ENCODE assay signal across 31 cellular contexts in the genomic region with DNA sequence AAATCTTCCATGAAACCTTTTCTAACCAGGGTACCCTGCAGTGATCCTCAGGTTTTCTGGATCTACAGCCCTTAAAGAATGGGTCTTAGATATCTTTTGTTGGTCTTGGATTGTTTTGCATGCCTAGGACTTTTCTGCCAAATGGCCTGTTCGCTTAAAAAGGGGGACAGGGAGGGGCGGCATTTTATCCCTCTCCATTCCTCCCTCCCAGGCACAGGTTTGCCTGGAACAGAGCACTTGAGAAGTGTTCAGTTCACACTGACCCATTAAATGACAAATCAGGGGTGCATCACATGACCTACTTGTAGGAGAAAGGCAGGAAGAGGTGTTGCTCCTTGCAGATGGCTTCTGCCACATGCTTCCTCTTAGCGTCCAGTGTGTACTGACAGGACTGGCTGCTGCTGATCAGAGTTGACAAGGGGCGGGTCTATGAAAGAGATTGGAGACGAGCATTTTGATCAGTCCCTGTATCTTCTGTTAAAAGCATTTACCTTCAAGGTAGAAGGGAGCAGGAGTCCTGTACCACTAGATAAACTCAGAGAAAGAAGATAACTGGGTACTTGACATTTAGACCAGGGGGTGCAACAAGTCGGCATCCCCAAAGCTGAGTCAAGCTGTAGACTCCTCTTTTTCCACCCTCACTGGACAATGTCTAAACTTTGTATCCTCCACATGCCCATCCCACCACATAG. TPM values are rescaled to one million over a fixed set of nuclear protein-coding genes. Genes with fewer than 3 reads are reported as not detected.
"Had no signal": no experiment of that assay in that cellular context is flagged by ENCODE, and none has a peak within 500 bp of the region (broad histone marks: within the 10 kb centered on the region; RNA-seq: fewer than 3 reads in every experiment).

No MANE protein-coding gene starts in this region.

- H3K27me3 Mint-ChIP-seq: progenitor cell of endocrine pancreas had no signal

- H3K27ac ChIP-seq: neural progenitor cell, ovary, parathyroid adenoma, psoas muscle, skin epidermis, spleen, suprapubic skin, testis, tibial artery, transverse colon, upper lobe of right lung, uterus had no signal

- H3K27me3 ChIP-seq: neural progenitor cell, ovary, spleen, testis, tibial artery, transverse colon, upper lobe of right lung, uterus had no signal

- H3K4me1 Mint-ChIP-seq: natural killer cell; nephron; neural progenitor cell; stimulated activated memory B cell treated with anti-CD40 and anti-IgM and Interleukin-4, amounts not matched to agents 10 μg/mL and 1 μg/mL and 100 μg/mL, for 72 hours; stimulated activated naive CD8-positive, alpha-beta T cell treated with anti-CD3 and anti-CD28 coated beads, Interleukin-15, amount 100 ng/mL, for 72 hours had no signal

- H3K36me3 ChIP-seq: neural progenitor cell, ovary, spleen, suprapubic skin, tibial artery, transverse colon, upper lobe of right lung, uterus had no signal

- DNase-seq: natural killer cell; occipital lobe; ovary; posterior cingulate gyrus; psoas muscle; right cardiac atrium; spleen; stimulated activated CD4-positive, alpha-beta T cell treated with anti-CD3 and anti-CD28 coated beads, Interleukin-12 subunit alpha, Interleukin-12 subunit beta, amount 100 ng/mL, for 4 hours; stimulated activated CD4-positive, alpha-beta T cell treated with anti-CD3 and anti-CD28 coated beads, Interleukin-1b, Interleukin-23, amount 100 ng/mL, for 48 hours; stimulated activated CD4-positive, alpha-beta T cell treated with anti-CD3 and anti-CD28 coated beads, Interleukin-4, amount 100 ng/mL, for 1 hour; stimulated activated CD4-positive, alpha-beta T cell treated with anti-CD3 and anti-CD28 coated beads, Interleukin-4, amount 100 ng/mL, for 4 hours; stimulated activated CD8-positive, alpha-beta memory T cell treated with anti-CD3 and anti-CD28 coated beads, Interleukin-4, amount 100 ng/mL, for 48 hours; stimulated activated naive CD4-positive, alpha-beta T cell; stimulated activated naive CD8-positive, alpha-beta T cell treated with anti-CD3 and anti-CD28 coated beads, Interleukin-15, amount 100 ng/mL, for 72 hours; stimulated activated naive CD8-positive, alpha-beta T cell treated with anti-CD3 and anti-CD28 coated beads, Interleukin-15, Interleukin-2, amounts not matched to agents 100 U/mL and 50 U/mL, for 24 hours; substantia nigra; testis; tibial artery; transverse colon; upper lobe of right lung; uterus had no signal

- H3K4me1 ChIP-seq: neural progenitor cell, parathyroid adenoma, spleen, testis, uterus had no signal

- H3K9me3 ChIP-seq: ovary, psoas muscle, spleen, suprapubic skin, testis, tibial artery, transverse colon, upper lobe of right lung, uterus had no signal

- H3K9me3 Mint-ChIP-seq: natural killer cell; nephron; stimulated activated memory B cell treated with anti-CD40 and anti-IgM and Interleukin-4, amounts not matched to agents 10 μg/mL and 1 μg/mL and 100 μg/mL, for 72 hours; stimulated activated naive CD8-positive, alpha-beta T cell treated with anti-CD3 and anti-CD28 coated beads, Interleukin-15, amount 100 ng/mL, for 72 hours; type B pancreatic cell had no signal

- ATAC-seq: natural killer cell; psoas muscle; sciatic nerve; stimulated activated memory B cell treated with anti-CD40 and anti-IgM and Interleukin-4, amounts not matched to agents 10 μg/mL and 1 μg/mL and 100 μg/mL, for 72 hours; stimulated activated naive CD8-positive, alpha-beta T cell treated with anti-CD3 and anti-CD28 coated beads, Interleukin-15, amount 100 ng/mL, for 72 hours; stimulated activated naive CD8-positive, alpha-beta T cell treated with anti-CD3 and anti-CD28 coated beads, Interleukin-15, Interleukin-2, amounts not matched to agents 100 U/mL and 50 U/mL, for 24 hours; upper lobe of right lung had no signal

- H3K4me3 ChIP-seq: neural progenitor cell, ovary, psoas muscle, skin epidermis, smooth muscle cell, spleen, suprapubic skin, testis, tibial artery, transverse colon, upper lobe of right lung, uterus had no signal

- H3K27ac Mint-ChIP-seq: natural killer cell; nephron; neural progenitor cell; progenitor cell of endocrine pancreas; stimulated activated memory B cell treated with anti-CD40 and anti-IgM and Interleukin-4, amounts not matched to agents 10 μg/mL and 1 μg/mL and 100 μg/mL, for 72 hours; stimulated activated naive CD8-positive, alpha-beta T cell treated with anti-CD3 and anti-CD28 coated beads, Interleukin-15, amount 100 ng/mL, for 72 hours; type B pancreatic cell had no signal

- H3K4me3 Mint-ChIP-seq: natural killer cell; nephron; neural progenitor cell; stimulated activated memory B cell treated with anti-CD40 and anti-IgM and Interleukin-4, amounts not matched to agents 10 μg/mL and 1 μg/mL and 100 μg/mL, for 72 hours; stimulated activated naive CD8-positive, alpha-beta T cell treated with anti-CD3 and anti-CD28 coated beads, Interleukin-15, amount 100 ng/mL, for 72 hours; type B pancreatic cell had no signal

- H3K36me3 Mint-ChIP-seq: natural killer cell; neural progenitor cell; stimulated activated memory B cell treated with anti-CD40 and anti-IgM and Interleukin-4, amounts not matched to agents 10 μg/mL and 1 μg/mL and 100 μg/mL, for 72 hours; type B pancreatic cell had no signal

RNA-seq across cellular contexts. Expression of a gene that starts 8.4 kb away (rescaled TPM):
- total RNA-seq: natural killer cell had no signal
